ENCODE assay signal across 8 cellular contexts in the genomic region with DNA sequence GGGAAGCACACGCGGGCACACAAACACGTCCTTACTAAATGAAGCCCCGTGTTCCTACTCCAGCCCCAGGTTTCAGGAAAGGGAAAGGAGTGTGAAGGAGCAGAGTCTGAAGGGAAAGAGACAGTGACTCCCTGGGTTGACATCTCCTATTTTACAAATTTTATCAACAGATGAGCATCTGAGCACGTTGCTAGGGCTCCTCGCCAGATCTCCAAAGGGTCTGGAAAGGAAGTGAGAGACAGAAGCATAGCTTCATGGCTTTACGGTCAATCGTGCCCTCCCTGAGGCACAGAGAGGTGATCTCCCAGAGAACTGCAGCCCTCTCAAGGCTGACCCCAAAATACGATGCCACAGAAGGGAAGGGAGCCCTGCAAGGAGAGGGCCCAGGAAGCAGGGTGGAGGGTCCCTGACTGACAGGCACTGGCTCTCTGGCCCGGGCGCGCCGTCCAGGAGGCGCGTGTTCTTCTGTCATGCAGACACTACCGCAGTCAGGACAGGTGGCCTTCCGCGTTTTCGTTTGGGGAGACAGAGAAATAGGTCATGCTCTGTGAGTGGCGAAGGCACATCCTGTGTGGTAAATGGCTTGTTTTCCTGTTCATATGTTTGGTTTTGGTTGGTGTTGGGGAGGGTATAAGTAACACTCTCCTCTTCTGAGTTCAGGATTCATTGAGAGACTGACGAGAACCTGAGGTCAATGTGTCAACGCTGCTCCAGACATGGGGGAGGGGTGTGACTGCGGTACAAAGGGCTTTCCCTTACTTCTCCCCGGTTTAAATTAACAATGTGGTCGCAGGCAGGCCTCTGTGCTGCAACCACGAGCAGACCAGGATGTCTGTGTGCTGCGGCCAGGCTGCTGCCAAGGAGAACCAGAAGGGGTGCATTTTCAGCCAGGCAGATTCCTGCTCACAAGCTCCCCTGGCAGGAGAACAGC.
DNase-seq lines count a peak whose midpoint lies in the region; ATAC-seq and TF ChIP-seq lines count a peak whose summit lies in the region.

No MANE protein-coding gene starts in this region.

- H3K4me3 Mint-ChIP-seq in HFFc6 = peak overlapping the region; percentile 18; the same call in 1 of the 2 replicates

- no peak overlapping the region for H3K27ac Mint-ChIP-seq in HFFc6

- no peaks in the 10 kb centered on the region; the same call in 1 of the 2 replicates for H3K9me3 Mint-ChIP-seq in HFFc6

- DNase-seq in AG10803 (ENCODE audit: low read depth) = peak; percentile 81
- DNase-seq in HFFc6 = no peak
- DNase-seq in activated CD8-positive, alpha-beta memory T cell treated with anti-CD3 and anti-CD28 coated beads for 1 hour (ENCODE audit: extremely low read depth in 1 of 2, low read depth in 1 of 2) = peak; percentile 3 to 11
- peak; percentile 85 for DNase-seq in islet precursor cell
- no peak for DNase-seq in NCI-H774 (lab: John Stamatoyannopoulos, UW)
- DNase-seq in NCI-H345 (lab: John Stamatoyannopoulos, UW) = no peak
- DNase-seq in omental fat pad (ENCODE audit: low spot score) = no peak
- DNase-seq in left ventricle myocardium superior = no peak

- ATAC-seq in omental fat pad (ENCODE audit: low FRiP score) (no peak), left ventricle myocardium superior (no peak)

- H3K4me1 Mint-ChIP-seq in HFFc6 (ENCODE audit: low read depth) = peaks cover 38% of the 10 kb centered on the region

- H3K27me3 Mint-ChIP-seq in HFFc6 (ENCODE audit: insufficient read depth) = peaks cover 1% of the 10 kb centered on the region; the same call in 1 of the 2 replicates

- TF ChIP-seq CTCF in AG10803 (conservative IDR thresholded peaks at IDR 0.05; ENCODE audit: low read length) (no peak; the same call in 1 of the 2 replicates), HFFc6 (IDR thresholded peaks at IDR 0.05) (no peak), omental fat pad (IDR thresholded peaks at IDR 0.05) (no peak)

- intact Hi-C loops in left ventricle myocardium superior (cut with micrococcal nuclease) = no loop called here

- no peaks in the 10 kb centered on the region for H3K36me3 Mint-ChIP-seq in HFFc6 (ENCODE audit: low read depth)

- no peak overlapping the region for H3K4me3 ChIP-seq in AG10803 (ENCODE audit: low read length)

Comparison
In these comparisons a context has a peak if more than half of its experiments do, and no peak if none do; other contexts are left out.
1. DNase-seq: peak in AG10803 (single experiment), activated CD8-positive, alpha-beta memory T cell treated with anti-CD3 and anti-CD28 coated beads for 1 hour (2 of 2) and islet precursor cell (single experiment); none in HFFc6 (single experiment), NCI-H774 (single experiment), NCI-H345 (single experiment), omental fat pad (single experiment) and left ventricle myocardium superior (single experiment).